Comparison of ENCODE assay signal across 8 cellular contexts in genomic region chrX:11757729-11758399, GRCh38. TPM values are rescaled to one million over a fixed set of nuclear protein-coding genes. Genes with fewer than 3 reads are reported as not detected.
A peak's percentile ranks its signal among the peaks of the same experiment; 100 is the strongest.
DNase-seq lines count a peak whose midpoint lies in the region; ATAC-seq and TF ChIP-seq lines count a peak whose summit lies in the region.

Gene MSL3, plus strand, starts transcription at chrX:11758237. Its CDS starts 27 bp downstream, at chrX:11758264.

- no peaks in the 10 kb centered on the region for H3K9me3 ChIP-seq in mononuclear cell (ENCODE audit: low read depth, low read length)

- peak; percentile 22 for ATAC-seq in HG02763 (IDR thresholded peaks at IDR 0.05; ENCODE audit: unreplicated experiment)
- ATAC-seq in stimulated activated naive CD8-positive, alpha-beta T cell treated with anti-CD3 and anti-CD28 coated beads, Interleukin-15, amount 100 ng/mL, for 72 hours: peak; percentile 53

- peak within 1 kb of the TSS; percentile 81 for H3K4me3 ChIP-seq in mononuclear cell (ENCODE audit: low read length)

- DNase-seq in stimulated activated CD4-positive, alpha-beta T cell treated with anti-CD3 and anti-CD28 coated beads, Interleukin-12 subunit alpha, Interleukin-12 subunit beta, amount 100 ng/mL, for 4 hours: peak; percentile 59
- no peak for DNase-seq in stimulated activated CD4-positive, alpha-beta T cell treated with anti-CD3 and anti-CD28 coated beads, Interleukin-4, amount 100 ng/mL, for 24 hours
- peak; percentile 70 for DNase-seq in NCI-H345 (lab: John Stamatoyannopoulos, UW)
- peak; percentile 71 for DNase-seq in activated T-cell treated with anti-CD3 and anti-CD28 coated beads, Interleukin-2, amount 50 U/mL, for 24 hours
- peak; percentile 79 to 87 for DNase-seq in erythroblast (lab: John Stamatoyannopoulos, UW)
- DNase-seq in stimulated activated naive CD8-positive, alpha-beta T cell treated with anti-CD3 and anti-CD28 coated beads, Interleukin-15, amount 100 ng/mL, for 72 hours: peak; percentile 29 to 43

- peaks cover 34% of the 10 kb centered on the region for H3K36me3 Mint-ChIP-seq in activated T-cell treated with anti-CD3 and anti-CD28 coated beads, Interleukin-2, amount 50 U/mL, for 24 hours (ENCODE audit: low read depth)

- H3K4me1 ChIP-seq in mononuclear cell (ENCODE audit: insufficient read depth, low read length): peaks cover 27% of the 10 kb centered on the region

- peak within 1 kb of the TSS; percentile 91 for H3K4me3 Mint-ChIP-seq in activated T-cell treated with anti-CD3 and anti-CD28 coated beads, Interleukin-2, amount 50 U/mL, for 24 hours
- H3K4me3 Mint-ChIP-seq in stimulated activated naive CD8-positive, alpha-beta T cell treated with anti-CD3 and anti-CD28 coated beads, Interleukin-15, amount 100 ng/mL, for 72 hours: peak within 1 kb of the TSS; percentile 98 to 99

- no peaks in the 10 kb centered on the region for H3K27me3 ChIP-seq in mononuclear cell (ENCODE audit: insufficient read depth, low read length)

- peaks cover 33% of the 10 kb centered on the region for H3K27me3 Mint-ChIP-seq in activated T-cell treated with anti-CD3 and anti-CD28 coated beads, Interleukin-2, amount 50 U/mL, for 24 hours
- peaks cover 8% of the 10 kb centered on the region for H3K27me3 Mint-ChIP-seq in stimulated activated naive CD8-positive, alpha-beta T cell treated with anti-CD3 and anti-CD28 coated beads, Interleukin-15, amount 100 ng/mL, for 72 hours

- no peaks in the 10 kb centered on the region for H3K9me3 Mint-ChIP-seq in activated T-cell treated with anti-CD3 and anti-CD28 coated beads, Interleukin-2, amount 50 U/mL, for 24 hours
- H3K9me3 Mint-ChIP-seq in stimulated activated naive CD8-positive, alpha-beta T cell treated with anti-CD3 and anti-CD28 coated beads, Interleukin-15, amount 100 ng/mL, for 72 hours: no peaks in the 10 kb centered on the region

- H3K27ac Mint-ChIP-seq in activated T-cell treated with anti-CD3 and anti-CD28 coated beads, Interleukin-2, amount 50 U/mL, for 24 hours: peak within 1 kb of the TSS; percentile 97
- H3K27ac Mint-ChIP-seq in stimulated activated naive CD8-positive, alpha-beta T cell treated with anti-CD3 and anti-CD28 coated beads, Interleukin-15, amount 100 ng/mL, for 72 hours: peak within 1 kb of the TSS; percentile 96 to 99

- TF ChIP-seq POLR2A in erythroblast (IDR thresholded peaks at IDR 0.05; ENCODE audit: low read length): peak; percentile 35

- peaks cover 43% of the 10 kb centered on the region for H3K4me1 Mint-ChIP-seq in activated T-cell treated with anti-CD3 and anti-CD28 coated beads, Interleukin-2, amount 50 U/mL, for 24 hours (ENCODE audit: low read depth)
- peaks cover 11% of the 10 kb centered on the region for H3K4me1 Mint-ChIP-seq in stimulated activated naive CD8-positive, alpha-beta T cell treated with anti-CD3 and anti-CD28 coated beads, Interleukin-15, amount 100 ng/mL, for 72 hours

RNA-seq across cellular contexts. Expression of gene MSL3, which starts in this region (rescaled TPM):
- total RNA-seq in mononuclear cell: 83.0 TPM
